8 cellular contexts compared by ENCODE assay signal in genomic region chr1:61056674-61057439, GRCh38. TPM values are rescaled to one million over a fixed set of nuclear protein-coding genes. Genes with fewer than 3 reads are reported as not detected.
DNase-seq lines count a peak whose midpoint lies in the region; ATAC-seq and TF ChIP-seq lines count a peak whose summit lies in the region.

No MANE protein-coding gene starts in this region.

- peaks cover 31% of the 10 kb centered on the region for H3K4me1 Mint-ChIP-seq in CD8-positive, alpha-beta T cell (ENCODE audit: low read depth)

- no peak for TF ChIP-seq CTCF in CD8-positive, alpha-beta T cell (IDR thresholded peaks at IDR 0.05)
- TF ChIP-seq CTCF in coronary artery (IDR thresholded peaks at IDR 0.05): no peak

- no peaks in the 10 kb centered on the region for H3K27me3 ChIP-seq in CD8-positive, alpha-beta T cell (ENCODE audit: insufficient read depth, low read length)
- H3K27me3 ChIP-seq in Karpas-422 (ENCODE audit: low read length) (no peaks in the 10 kb centered on the region), layer of hippocampus (ENCODE audit: control insufficient read depth, insufficient read depth, low read length) (no peaks in the 10 kb centered on the region)

- no peaks in the 10 kb centered on the region for H3K79me2 ChIP-seq in Karpas-422 (ENCODE audit: low read length)

- H3K4me3 Mint-ChIP-seq in CD8-positive, alpha-beta T cell: peak overlapping the region; percentile 86

- peak; percentile 54 for ATAC-seq in CD8-positive, alpha-beta T cell
- no peak for ATAC-seq in GM21723 (IDR thresholded peaks at IDR 0.05; ENCODE audit: unreplicated experiment)
- ATAC-seq in GM21737 (IDR thresholded peaks at IDR 0.05; ENCODE audit: unreplicated experiment): no peak

- CTCF ChIA-PET in CD8-positive, alpha-beta T cell (lab: Charles Lee): no interaction called here

- intact Hi-C loops in CD8-positive, alpha-beta T cell (cut with DNase I, micrococcal nuclease): loop anchor here in 1 of 2 experiments (10.0 kb wide), 2 partner anchors 668 to 1242 kb away; partner anchors contain the start of genes HOOK1 and TM2D1

- no peaks in the 10 kb centered on the region for H3K9me3 ChIP-seq in CD8-positive, alpha-beta T cell (ENCODE audit: low read length)
- no peaks in the 10 kb centered on the region for H3K9me3 ChIP-seq in Karpas-422 (ENCODE audit: low read length)

- H3K27ac ChIP-seq in CD8-positive, alpha-beta T cell (ENCODE audit: low read depth, low read length): no peak overlapping the region
- no peak overlapping the region for H3K27ac ChIP-seq in Karpas-422 (ENCODE audit: low read length)
- H3K27ac ChIP-seq in coronary artery: peak overlapping the region; percentile 89 to 99
- H3K27ac ChIP-seq in layer of hippocampus (ENCODE audit: low read depth, low read length): peak overlapping the region; percentile 81

- peak overlapping the region; percentile 94 for H2AFZ ChIP-seq in Karpas-422 (ENCODE audit: low read length)

- H3K36me3 Mint-ChIP-seq in CD8-positive, alpha-beta T cell: no peaks in the 10 kb centered on the region

- peak in 4 of 7 experiments; percentile 23 to 58 (median 42) for DNase-seq in CD8-positive, alpha-beta T cell
- DNase-seq in Karpas-422 (peak; percentile 77), T-helper 22 cell (ENCODE audit: low read depth) (peak; percentile 7), coronary artery (ENCODE audit: low spot score) (no peak)
- peak; percentile 22 for DNase-seq in stimulated activated CD8-positive, alpha-beta memory T cell treated with anti-CD3 and anti-CD28 coated beads, Interleukin-12 subunit alpha, Interleukin-12 subunit beta, amount 100 ng/mL, for 4 hours (ENCODE audit: low read depth)

- peak overlapping the region; percentile 59 for H3K4me3 ChIP-seq in CD8-positive, alpha-beta T cell (ENCODE audit: low read depth, low read length)
- H3K4me3 ChIP-seq in Karpas-422 (ENCODE audit: low read length) (peak overlapping the region; percentile 82), coronary artery (peak overlapping the region; percentile 82)

- POLR2A ChIA-PET in CD8-positive, alpha-beta T cell (lab: Charles Lee): interaction anchor here (2.5 to 7.8 kb wide), 2 partner anchors 20 to 21 kb away, joined by 11 to 66 read pairs; no protein-coding TSS in a partner anchor

- H3K4me2 ChIP-seq in Karpas-422 (ENCODE audit: low read depth, low read length, poor library complexity, severe bottlenecking): peak overlapping the region; percentile 96

- no peaks in the 10 kb centered on the region for H3K9me2 ChIP-seq in Karpas-422 (replicated peaks; ENCODE audit: insufficient read depth, low read length)

- no peaks in the 10 kb centered on the region for H4K20me1 ChIP-seq in Karpas-422 (ENCODE audit: insufficient read depth, low read depth, low read length)

- H3K9me3 Mint-ChIP-seq in CD8-positive, alpha-beta T cell: no peaks in the 10 kb centered on the region

- H3K27ac Mint-ChIP-seq in CD8-positive, alpha-beta T cell: no peak overlapping the region

- H3K4me1 ChIP-seq in CD8-positive, alpha-beta T cell (ENCODE audit: insufficient read depth, low read length): peaks cover 22% of the 10 kb centered on the region
- H3K4me1 ChIP-seq in Karpas-422 (ENCODE audit: low read length): peaks cover 33% of the 10 kb centered on the region

- peaks cover 50% of the 10 kb centered on the region for H3K27me3 Mint-ChIP-seq in CD8-positive, alpha-beta T cell (ENCODE audit: low read depth)

- no peaks in the 10 kb centered on the region for H3K36me3 ChIP-seq in CD8-positive, alpha-beta T cell (ENCODE audit: insufficient read depth, low read length)
- H3K36me3 ChIP-seq in Karpas-422 (ENCODE audit: insufficient read depth, low read length): no peaks in the 10 kb centered on the region

- H3K9ac ChIP-seq in Karpas-422 (ENCODE audit: low read length): peak overlapping the region; percentile 70

RNA-seq across cellular contexts. Expression of gene NFIA, which starts 25.5 kb away (rescaled TPM):
- 1 to 10 TPM; 5.3 to 6.7 TPM for total RNA-seq in CD8-positive, alpha-beta T cell
- 15.8 and 38.3 TPM in 2 replicates for total RNA-seq in Karpas-422 (2014; rRNA removed; shearing (Covaris generic); ENCODE audit: low replicate concordance)

Comparison
In these comparisons a context has a peak if more than half of its experiments do, and no peak if none do; other contexts are left out.
1. H3K27ac ChIP-seq: peak in coronary artery (2 of 2) and layer of hippocampus (single experiment); none in CD8-positive, alpha-beta T cell (single experiment) and Karpas-422 (single experiment).
2. Peak in every context shown above with its lines, with median percentiles within 50 percentile points of each other: H3K4me3 ChIP-seq.